Comparison of ENCODE assay signal across 17 cellular contexts in the genomic region with DNA sequence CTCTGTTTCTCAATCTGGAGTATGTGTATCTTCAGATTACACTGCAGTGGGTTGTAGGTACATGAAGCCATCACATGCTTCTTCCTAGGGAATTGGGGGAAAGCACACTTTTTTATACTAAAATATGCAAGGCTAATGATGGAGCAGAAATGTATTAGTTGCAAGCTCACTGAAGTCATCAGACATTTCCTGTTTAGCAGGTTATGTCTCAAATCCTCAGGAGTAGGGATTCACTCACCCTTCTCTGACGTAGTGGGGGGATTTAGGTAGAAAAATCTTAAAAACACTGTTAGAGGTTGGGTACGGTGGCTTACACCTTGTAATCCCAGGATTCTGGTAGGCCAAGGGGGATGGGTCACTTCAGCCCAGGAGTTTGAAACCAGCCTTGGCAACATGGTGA.
"Had no signal": no experiment of that assay in that cellular context is flagged by ENCODE, and none has a peak within 500 bp of the region (broad histone marks: within the 10 kb centered on the region; RNA-seq: fewer than 3 reads in every experiment).

No MANE protein-coding gene starts in this region.

- H3K27me3 ChIP-seq: heart right ventricle, neural progenitor cell, pancreas, upper lobe of left lung had no signal

- H3K27ac Mint-ChIP-seq: activated naive CD4-positive, alpha-beta T cell treated with anti-CD3 and anti-CD28 coated beads, Interleukin-2, amount 50 U/mL, for 24 hours; activated T-cell treated with anti-CD3 and anti-CD28 coated beads, Interleukin-2, amount 50 U/mL, for 24 hours; dendritic cell treated with granulocyte-macrophage colony-stimulating factor and Interleukin-4, amounts not matched to agents 40 ng/mL and 50 ng/mL, for 4 days; neural progenitor cell; stimulated activated effector memory CD8-positive, alpha-beta T cell treated with anti-CD3 and anti-CD28 coated beads, Interleukin-12 subunit alpha, Interleukin-12 subunit beta, amount 100 ng/mL, for 72 hours had no signal

- H3K36me3 Mint-ChIP-seq: activated naive CD4-positive, alpha-beta T cell treated with anti-CD3 and anti-CD28 coated beads, Interleukin-2, amount 50 U/mL, for 24 hours; stimulated activated effector memory CD8-positive, alpha-beta T cell treated with anti-CD3 and anti-CD28 coated beads, Interleukin-12 subunit alpha, Interleukin-12 subunit beta, amount 100 ng/mL, for 72 hours had no signal

- DNase-seq: activated CD4-positive, alpha-beta T cell treated with anti-CD3 and anti-CD28 coated beads, Interleukin-2, amount 50 U/mL, for 4 hours; activated CD4-positive, CD25-positive, alpha-beta regulatory T cell treated with anti-CD3 and anti-CD28 coated beads, Interleukin-2, amount 50 U/mL, for 72 hours; activated effector memory CD4-positive, alpha-beta T cell treated with Interleukin-2 at 50 U/mL for 16 hours; activated T-cell treated with anti-CD3 and anti-CD28 coated beads, Interleukin-2, amount 50 U/mL, for 24 hours; cerebellar nuclear complex; heart right ventricle; midbrain; retina; T-helper 9 cell; upper lobe of left lung had no signal

- H3K9me3 Mint-ChIP-seq: activated T-cell treated with anti-CD3 and anti-CD28 coated beads, Interleukin-2, amount 50 U/mL, for 24 hours; dendritic cell treated with granulocyte-macrophage colony-stimulating factor and Interleukin-4, amounts not matched to agents 40 ng/mL and 50 ng/mL, for 4 days had no signal

- H3K4me3 ChIP-seq: heart right ventricle, neural progenitor cell, pancreas, skin epidermis, upper lobe of left lung had no signal

- H3K4me1 Mint-ChIP-seq: activated naive CD4-positive, alpha-beta T cell treated with anti-CD3 and anti-CD28 coated beads, Interleukin-2, amount 50 U/mL, for 24 hours; neural progenitor cell; stimulated activated effector memory CD8-positive, alpha-beta T cell treated with anti-CD3 and anti-CD28 coated beads, Interleukin-12 subunit alpha, Interleukin-12 subunit beta, amount 100 ng/mL, for 72 hours had no signal

- H3K36me3 ChIP-seq: heart right ventricle, pancreas, upper lobe of left lung had no signal

- H3K4me1 ChIP-seq: neural progenitor cell, pancreas, upper lobe of left lung had no signal

- H3K4me2 ChIP-seq: neural progenitor cell had no signal

- H3K27ac ChIP-seq: heart right ventricle, neural progenitor cell, skin epidermis had no signal

- H3K27me3 Mint-ChIP-seq: activated naive CD4-positive, alpha-beta T cell treated with anti-CD3 and anti-CD28 coated beads, Interleukin-2, amount 50 U/mL, for 24 hours; brain; dendritic cell treated with granulocyte-macrophage colony-stimulating factor and Interleukin-4, amounts not matched to agents 40 ng/mL and 50 ng/mL, for 4 days had no signal

- ATAC-seq: stimulated activated effector memory CD8-positive, alpha-beta T cell treated with anti-CD3 and anti-CD28 coated beads, Interleukin-12 subunit alpha, Interleukin-12 subunit beta, amount 100 ng/mL, for 72 hours had no signal

- H3K4me3 Mint-ChIP-seq: activated naive CD4-positive, alpha-beta T cell treated with anti-CD3 and anti-CD28 coated beads, Interleukin-2, amount 50 U/mL, for 24 hours; activated T-cell treated with anti-CD3 and anti-CD28 coated beads, Interleukin-2, amount 50 U/mL, for 24 hours; brain; dendritic cell treated with granulocyte-macrophage colony-stimulating factor and Interleukin-4, amounts not matched to agents 40 ng/mL and 50 ng/mL, for 4 days; neural progenitor cell; stimulated activated effector memory CD8-positive, alpha-beta T cell treated with anti-CD3 and anti-CD28 coated beads, Interleukin-12 subunit alpha, Interleukin-12 subunit beta, amount 100 ng/mL, for 72 hours had no signal

- H3K9ac ChIP-seq: neural progenitor cell had no signal

- H2AFZ ChIP-seq: neural progenitor cell had no signal

- H3K9me3 ChIP-seq: heart right ventricle, pancreas, upper lobe of left lung had no signal
